In the genomic region with DNA sequence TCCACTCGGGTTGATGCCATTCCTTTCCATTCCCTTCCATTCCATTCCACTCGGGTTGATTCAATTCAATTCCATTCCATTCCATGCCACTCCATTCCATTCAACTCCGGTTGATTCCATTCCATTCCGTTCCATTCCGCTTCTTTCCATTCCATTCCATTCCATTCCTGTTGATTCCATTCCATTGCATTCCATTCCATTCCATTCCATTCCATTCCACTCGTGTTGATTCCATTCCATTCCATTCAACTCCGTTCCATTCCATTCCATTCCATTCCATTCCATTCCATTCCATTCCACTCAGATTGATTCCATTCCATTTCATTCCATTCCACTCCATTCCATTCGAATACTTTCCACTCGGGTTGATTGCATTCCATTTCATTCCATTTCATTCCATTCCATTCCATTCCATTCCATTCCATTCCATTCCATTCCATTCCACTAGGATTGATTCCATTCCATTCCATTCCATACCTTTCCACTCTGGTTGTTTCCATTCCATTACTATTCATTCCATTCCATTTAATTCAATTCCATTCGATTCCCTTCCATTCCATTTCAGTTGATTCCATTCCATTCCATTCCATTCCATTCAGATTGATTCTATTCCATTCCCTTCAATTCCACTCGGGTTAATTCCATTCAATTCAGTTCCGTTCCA, we compare ENCODE assay signal across 10 cellular contexts.
DNase-seq lines count a peak whose midpoint lies in the region; ATAC-seq and TF ChIP-seq lines count a peak whose summit lies in the region.
"Had no signal": no experiment of that assay in that cellular context is flagged by ENCODE, and none has a peak within 500 bp of the region (broad histone marks: within the 10 kb centered on the region; RNA-seq: fewer than 3 reads in every experiment).

No MANE protein-coding gene starts in this region.

- intact Hi-C loops in tibial artery (cut with DNase I; ENCODE audit: low total_unique reads), result no loop called here

- H3K36me3 ChIP-seq in hepatocyte (replicated peaks; ENCODE audit: insufficient read depth, low read depth) (no peaks in the 10 kb centered on the region), tibial artery (no peaks in the 10 kb centered on the region)
- no peaks in the 10 kb centered on the region for H3K36me3 ChIP-seq in effector memory CD4-positive, alpha-beta T cell (ENCODE audit: control insufficient read depth, insufficient read depth, low read length)

- ATAC-seq in GM18511 (IDR thresholded peaks at IDR 0.05; ENCODE audit: unreplicated experiment) (peak; percentile 44), GM21576 (IDR thresholded peaks at IDR 0.05; ENCODE audit: unreplicated experiment) (peak; percentile 41), HG03378 (IDR thresholded peaks at IDR 0.05; ENCODE audit: unreplicated experiment) (peak; percentile 46)

- peak; percentile 25 for DNase-seq in hepatocyte (ENCODE audit: low spot score)
- no peak for DNase-seq in GDM1 (lab: John Stamatoyannopoulos, UW)
- DNase-seq in effector memory CD4-positive, alpha-beta T cell, result no peak
- no peak for DNase-seq in kidney glomerular epithelial cell (lab: John Stamatoyannopoulos, UW)
- no peak for DNase-seq in tibial artery
- DNase-seq: H9, NCI-H1930 had no signal

- H3K4me1 ChIP-seq in hepatocyte (ENCODE audit: insufficient read depth) (no peaks in the 10 kb centered on the region), tibial artery (no peaks in the 10 kb centered on the region)
- H3K4me1 ChIP-seq in effector memory CD4-positive, alpha-beta T cell (ENCODE audit: control insufficient read depth, insufficient read depth, low read length, poor library complexity, severe bottlenecking), result no peaks in the 10 kb centered on the region

- no peak overlapping the region for H2AFZ ChIP-seq in hepatocyte

- 63% methylated on average over 12 of the region's 12 CpGs for WGBS in hepatocyte (ENCODE audit: low lambda C conversion rate, missing lambda C conversion rate)

- H3K9me2 ChIP-seq in hepatocyte (replicated peaks; ENCODE audit: insufficient read depth), result no peaks in the 10 kb centered on the region

- H4K20me1 ChIP-seq in hepatocyte (ENCODE audit: insufficient read depth, poor library complexity, severe bottlenecking), result no peaks in the 10 kb centered on the region

- H3K27ac ChIP-seq in hepatocyte, result no peak overlapping the region
- H3K27ac ChIP-seq in effector memory CD4-positive, alpha-beta T cell (ENCODE audit: insufficient read depth, low read length, poor library complexity, severe bottlenecking), result no peak overlapping the region
- no peak overlapping the region for H3K27ac ChIP-seq in tibial artery

- H3K4me2 ChIP-seq in hepatocyte, result no peak overlapping the region

- no peak for TF ChIP-seq CTCF in hepatocyte (IDR thresholded peaks at IDR 0.05; ENCODE audit: poor library complexity)
- TF ChIP-seq CTCF in tibial artery (IDR thresholded peaks at IDR 0.05), result no peak

- H3K9me3 ChIP-seq in hepatocyte (ENCODE audit: low read depth), result peaks cover 52% of the 10 kb centered on the region
- peaks cover 39% of the 10 kb centered on the region for H3K9me3 ChIP-seq in effector memory CD4-positive, alpha-beta T cell (ENCODE audit: control insufficient read depth, low read length)
- peaks cover 10 to 62% (median 14%) of the 10 kb centered on the region in 3 donors for H3K9me3 ChIP-seq in tibial artery

- no peaks in the 10 kb centered on the region for H3K79me2 ChIP-seq in hepatocyte

- no peaks in the 10 kb centered on the region for H3K27me3 ChIP-seq in hepatocyte
- H3K27me3 ChIP-seq in effector memory CD4-positive, alpha-beta T cell (replicated peaks; ENCODE audit: control insufficient read depth, insufficient read depth, low read length, poor library complexity, severe bottlenecking), result no peaks in the 10 kb centered on the region
- H3K27me3 ChIP-seq in tibial artery, result no peaks in the 10 kb centered on the region

- H3K4me3 ChIP-seq in hepatocyte (no peak overlapping the region), tibial artery (no peak overlapping the region)
- H3K4me3 ChIP-seq in effector memory CD4-positive, alpha-beta T cell (ENCODE audit: insufficient read depth, low read depth, low read length, poor library complexity, severe bottlenecking), result no peak overlapping the region
